ENCODE assay signal across 16 cellular contexts in genomic region chr20:21272279-21272678, GRCh38. TPM values are rescaled to one million over a fixed set of nuclear protein-coding genes. Genes with fewer than 3 reads are reported as not detected.
A peak's percentile ranks its signal among the peaks of the same experiment; 100 is the strongest.
DNase-seq lines count a peak whose midpoint lies in the region; ATAC-seq and TF ChIP-seq lines count a peak whose summit lies in the region.
"Had no signal": no experiment of that assay in that cellular context is flagged by ENCODE, and none has a peak within 500 bp of the region (broad histone marks: within the 10 kb centered on the region; RNA-seq: fewer than 3 reads in every experiment).

No MANE protein-coding gene starts in this region.

- H3K27me3 Mint-ChIP-seq in chondrocyte (ENCODE audit: low read depth) (peaks cover 6% of the 10 kb centered on the region), nephron progenitor cell (ENCODE audit: low read depth, poor library complexity) (peaks cover 12% of the 10 kb centered on the region)

- H3K36me3 Mint-ChIP-seq in chondrocyte (ENCODE audit: low read depth): no peaks in the 10 kb centered on the region
- no peaks in the 10 kb centered on the region for H3K36me3 Mint-ChIP-seq in nephron progenitor cell (ENCODE audit: low read depth)
- H3K36me3 Mint-ChIP-seq: natural killer cell treated with Interleukin-12 subunit alpha and Interleukin-12 subunit beta and Interleukin-15 and Interleukin-18, amount 100 ng/mL, for 72 hours had no signal

- H3K4me1 Mint-ChIP-seq in chondrocyte (ENCODE audit: low read depth) (peaks cover 4% of the 10 kb centered on the region), nephron progenitor cell (no peaks in the 10 kb centered on the region)

- DNase-seq in GM12865 (ENCODE audit: low read depth) (peak; percentile 51), chondrocyte (ENCODE audit: low spot score) (no peak), nephron progenitor cell (no peak), KG1 (lab: John Stamatoyannopoulos, UW) (no peak), GM10248 (ENCODE audit: extremely low spot score) (no peak)
- DNase-seq in activated T-cell treated with anti-CD3 and anti-CD28 coated beads, Interleukin-2, amount 50 U/mL, for 48 hours: no peak
- DNase-seq: activated CD4-positive, alpha-beta T cell treated with anti-CD3 and anti-CD28 coated beads for 48 hours; activated gamma-delta T cell treated with Interleukin-2 at 50 U/mL for 16 hours; foreskin melanocyte; left cardiac atrium; NCI-H187; NK-92 treated with Interleukin-12 subunit alpha and Interleukin-12 subunit beta, amount 100 ng/mL, for 24 hours had no signal

- no peak for TF ChIP-seq CTCF in GM12865 (IDR thresholded peaks at IDR 0.05; ENCODE audit: insufficient read depth, low read depth, low read length, missing control alignments)
- TF ChIP-seq CTCF in chondrocyte (IDR thresholded peaks at IDR 0.05): no peak
- TF ChIP-seq CTCF in nephron progenitor cell (IDR thresholded peaks at IDR 0.05): no peak
- no peak for TF ChIP-seq CTCF in GM10248 (IDR thresholded peaks at IDR 0.05; ENCODE audit: control extremely low read depth, extremely low read depth, low read depth, missing control alignments)

- H3K4me3 Mint-ChIP-seq in chondrocyte (ENCODE audit: unreplicated experiment) (no peak overlapping the region), nephron progenitor cell (no peak overlapping the region)
- H3K4me3 Mint-ChIP-seq: natural killer cell treated with Interleukin-12 subunit alpha and Interleukin-12 subunit beta and Interleukin-15 and Interleukin-18, amount 100 ng/mL, for 72 hours had no signal

- H3K9me3 Mint-ChIP-seq in chondrocyte (ENCODE audit: low read depth) (peaks cover 8% of the 10 kb centered on the region), nephron progenitor cell (peaks cover 6% of the 10 kb centered on the region)
- H3K9me3 Mint-ChIP-seq: natural killer cell treated with Interleukin-12 subunit alpha and Interleukin-12 subunit beta and Interleukin-15 and Interleukin-18, amount 100 ng/mL, for 72 hours had no signal

- CTCF ChIA-PET in GM10248 (lab: Yijun Ruan, JAX): interaction anchor here (1.1 kb wide), 1 partner anchor 36 kb away, joined by 3 read pairs; no protein-coding TSS in a partner anchor

- no peak overlapping the region for H3K4me3 ChIP-seq in GM12865 (ENCODE audit: low read depth, low read length)
- H3K4me3 ChIP-seq: skin epidermis had no signal

- H3K27ac Mint-ChIP-seq in chondrocyte (ENCODE audit: unreplicated experiment): peak overlapping the region; percentile 33
- H3K27ac Mint-ChIP-seq in nephron progenitor cell: no peak overlapping the region
- H3K27ac Mint-ChIP-seq: natural killer cell treated with Interleukin-12 subunit alpha and Interleukin-12 subunit beta and Interleukin-15 and Interleukin-18, amount 100 ng/mL, for 72 hours had no signal

- peak; percentile 58 for ATAC-seq in GM21390 (IDR thresholded peaks at IDR 0.05; ENCODE audit: unreplicated experiment)
- peak; percentile 52 for ATAC-seq in HG03025 (IDR thresholded peaks at IDR 0.05; ENCODE audit: low FRiP score, unreplicated experiment)
- ATAC-seq: left cardiac atrium; natural killer cell treated with Interleukin-12 subunit alpha and Interleukin-12 subunit beta and Interleukin-15 and Interleukin-18, amount 100 ng/mL, for 72 hours had no signal

- POLR2A ChIA-PET in GM10248 (lab: Yijun Ruan, JAX): no interaction called here

RNA-seq across cellular contexts. Expression of gene XRN2, which starts 30.9 kb away (rescaled TPM):
- 44.0 to 53.7 TPM (median 46.1 TPM) in 3 replicates for total RNA-seq in chondrocyte
